In genomic region chr3:105863608-105864007, GRCh38 we compare ENCODE assay signal across 24 cellular contexts. TPM values are rescaled to one million over a fixed set of nuclear protein-coding genes. Genes with fewer than 3 reads are reported as not detected.
DNase-seq lines count a peak whose midpoint lies in the region; ATAC-seq and TF ChIP-seq lines count a peak whose summit lies in the region.
"Had no signal": no experiment of that assay in that cellular context is flagged by ENCODE, and none has a peak within 500 bp of the region (broad histone marks: within the 10 kb centered on the region; RNA-seq: fewer than 3 reads in every experiment).

No MANE protein-coding gene starts in this region.

- H3K9me2 ChIP-seq in DOHH2 (replicated peaks; ENCODE audit: control insufficient read depth, low read length) = no peaks in the 10 kb centered on the region

- no peaks in the 10 kb centered on the region for H3K9me3 ChIP-seq in DOHH2 (ENCODE audit: control insufficient read depth, insufficient read depth, low read length)
- H3K9me3 ChIP-seq: adrenal gland, BLaER1, psoas muscle had no signal

- POLR2A ChIA-PET in activated CD4-positive, alpha-beta memory T cell treated with anti-CD3 and anti-CD28 coated beads for 36 hours (lab: Charles Lee) = interaction anchor here (0.7 to 1.0 kb wide), 2 partner anchors 35 to 147 kb away, joined by 3 to 4 read pairs; no protein-coding TSS in a partner anchor
- POLR2A ChIA-PET in activated CD4-positive, alpha-beta memory T cell treated with anti-CD3 and anti-CD28 coated beads, Interleukin-2, amount 10 ng/mL, durations not matched to agents 7 days and 5 days (lab: Charles Lee) = interaction anchor here (1.0 kb wide), 1 partner anchor 26 kb away, joined by 3 read pairs; no protein-coding TSS in a partner anchor
- POLR2A ChIA-PET in activated naive CD8-positive, alpha-beta T cell treated with anti-CD3 and anti-CD28 coated beads, Interleukin-2, amount 10 ng/mL, durations not matched to agents 7 days and 5 days (lab: Charles Lee) = no interaction called here

- no peak for TF ChIP-seq CTCF in DOHH2 (IDR thresholded peaks at IDR 0.05; ENCODE audit: low read depth, low read length, poor library complexity, severe bottlenecking)

- peak overlapping the region; percentile 74 for H3K4me2 ChIP-seq in DOHH2 (ENCODE audit: low read length)
- H3K4me2 ChIP-seq: BLaER1, neural progenitor cell had no signal

- H3K27me3 ChIP-seq in DOHH2 (ENCODE audit: control insufficient read depth, low read length) = no peaks in the 10 kb centered on the region
- H3K27me3 ChIP-seq: adrenal gland, BLaER1, dorsolateral prefrontal cortex, neural progenitor cell had no signal

- no peaks in the 10 kb centered on the region for H3K9me3 Mint-ChIP-seq in activated CD4-positive, alpha-beta memory T cell treated with anti-CD3 and anti-CD28 coated beads for 36 hours
- H3K9me3 Mint-ChIP-seq in activated CD4-positive, alpha-beta memory T cell treated with anti-CD3 and anti-CD28 coated beads, Interleukin-2, amount 10 ng/mL, durations not matched to agents 7 days and 5 days = no peaks in the 10 kb centered on the region
- no peaks in the 10 kb centered on the region for H3K9me3 Mint-ChIP-seq in activated naive CD8-positive, alpha-beta T cell treated with anti-CD3 and anti-CD28 coated beads, Interleukin-2, amount 10 ng/mL, durations not matched to agents 7 days and 5 days
- H3K9me3 Mint-ChIP-seq in natural killer cell treated with Interleukin-12 subunit alpha and Interleukin-12 subunit beta and Interleukin-15 and Interleukin-18, amount 100 ng/mL, for 72 hours = no peaks in the 10 kb centered on the region
- H3K9me3 Mint-ChIP-seq: activated B cell treated with CpG ODN at 0.5 μM for 24 hours, neural progenitor cell had no signal

- 0 out of 2 replicates have a peak overlapping the region, but pooled peaks have one; percentile 96 for H3K27ac ChIP-seq in DOHH2 (ENCODE audit: low read depth, low read length)
- H3K27ac ChIP-seq: BLaER1, dorsolateral prefrontal cortex, epithelial cell of prostate, neural progenitor cell, psoas muscle, skin epidermis had no signal

- peaks cover 41% of the 10 kb centered on the region for H3K4me1 Mint-ChIP-seq in activated CD4-positive, alpha-beta memory T cell treated with anti-CD3 and anti-CD28 coated beads for 36 hours (ENCODE audit: low read depth)
- peaks cover 34% of the 10 kb centered on the region for H3K4me1 Mint-ChIP-seq in activated CD4-positive, alpha-beta memory T cell treated with anti-CD3 and anti-CD28 coated beads, Interleukin-2, amount 10 ng/mL, durations not matched to agents 7 days and 5 days
- peaks cover 29% of the 10 kb centered on the region for H3K4me1 Mint-ChIP-seq in activated naive CD8-positive, alpha-beta T cell treated with anti-CD3 and anti-CD28 coated beads, Interleukin-2, amount 10 ng/mL, durations not matched to agents 7 days and 5 days
- peaks cover 28 to 40% of the 10 kb centered on the region in 2 donors for H3K4me1 Mint-ChIP-seq in natural killer cell treated with Interleukin-12 subunit alpha and Interleukin-12 subunit beta and Interleukin-15 and Interleukin-18, amount 100 ng/mL, for 72 hours (ENCODE audit: low read depth in 2 of 2)

- peaks cover 73% of the 10 kb centered on the region for H3K36me3 ChIP-seq in DOHH2 (ENCODE audit: control insufficient read depth, low read length)
- H3K36me3 ChIP-seq: adrenal gland had no signal

- H3K27ac Mint-ChIP-seq in activated CD4-positive, alpha-beta memory T cell treated with anti-CD3 and anti-CD28 coated beads for 36 hours = peak overlapping the region; percentile 6
- no peak overlapping the region for H3K27ac Mint-ChIP-seq in activated CD4-positive, alpha-beta memory T cell treated with anti-CD3 and anti-CD28 coated beads, Interleukin-2, amount 10 ng/mL, durations not matched to agents 7 days and 5 days
- no peak overlapping the region for H3K27ac Mint-ChIP-seq in activated naive CD8-positive, alpha-beta T cell treated with anti-CD3 and anti-CD28 coated beads, Interleukin-2, amount 10 ng/mL, durations not matched to agents 7 days and 5 days
- H3K27ac Mint-ChIP-seq in natural killer cell treated with Interleukin-12 subunit alpha and Interleukin-12 subunit beta and Interleukin-15 and Interleukin-18, amount 100 ng/mL, for 72 hours = peak overlapping the region; percentile 87 to 96
- H3K27ac Mint-ChIP-seq: activated B cell treated with CpG ODN at 0.5 μM for 24 hours, neural progenitor cell had no signal

- 0 out of 2 replicates have a peak overlapping the region, but pooled peaks have one; percentile 89 for H3K4me3 ChIP-seq in DOHH2 (ENCODE audit: low read length)
- H3K4me3 ChIP-seq: adrenal gland, BLaER1, neural progenitor cell, skin epidermis had no signal

- no peaks in the 10 kb centered on the region for H4K20me1 ChIP-seq in DOHH2 (ENCODE audit: control insufficient read depth, insufficient read depth, low read depth, low read length)

- intact Hi-C loops in activated CD4-positive, alpha-beta memory T cell treated with anti-CD3 and anti-CD28 coated beads for 36 hours (cut with micrococcal nuclease) = no loop called here

- DNase-seq in activated CD4-positive, alpha-beta memory T cell treated with anti-CD3 and anti-CD28 coated beads for 36 hours = no peak
- DNase-seq in activated CD4-positive, alpha-beta memory T cell treated with anti-CD3 and anti-CD28 coated beads, Interleukin-2, amount 10 ng/mL, durations not matched to agents 7 days and 5 days = no peak
- no peak for DNase-seq in activated naive CD8-positive, alpha-beta T cell treated with anti-CD3 and anti-CD28 coated beads, Interleukin-2, amount 10 ng/mL, durations not matched to agents 7 days and 5 days
- DNase-seq in natural killer cell treated with Interleukin-12 subunit alpha and Interleukin-12 subunit beta and Interleukin-15 and Interleukin-18, amount 100 ng/mL, for 72 hours (ENCODE audit: low spot score) = no peak
- no peak for DNase-seq in RKO (ENCODE audit: low spot score)
- DNase-seq in HCEC 1CT = no peak
- DNase-seq: activated B cell treated with CpG ODN at 0.5 μM for 24 hours; activated CD8-positive, alpha-beta memory T cell treated with anti-CD3 and anti-CD28 coated beads, Interleukin-2, amount 50 U/mL, for 4 hours; adrenal gland; DMS 273 treated with DMSO at 0.1 percent for 48 hours; dorsolateral prefrontal cortex; foreskin melanocyte; GDM1; H7; mesendoderm; NCI-H1436; psoas muscle had no signal

- peaks cover 77% of the 10 kb centered on the region for H3K4me1 ChIP-seq in DOHH2 (ENCODE audit: control insufficient read depth, low read length)

- H3K36me3 Mint-ChIP-seq in activated CD4-positive, alpha-beta memory T cell treated with anti-CD3 and anti-CD28 coated beads for 36 hours = peaks cover 55% of the 10 kb centered on the region
- peaks cover 56% of the 10 kb centered on the region for H3K36me3 Mint-ChIP-seq in activated CD4-positive, alpha-beta memory T cell treated with anti-CD3 and anti-CD28 coated beads, Interleukin-2, amount 10 ng/mL, durations not matched to agents 7 days and 5 days (ENCODE audit: low read depth)
- peaks cover 41% of the 10 kb centered on the region for H3K36me3 Mint-ChIP-seq in activated naive CD8-positive, alpha-beta T cell treated with anti-CD3 and anti-CD28 coated beads, Interleukin-2, amount 10 ng/mL, durations not matched to agents 7 days and 5 days
- peaks cover 12% of the 10 kb centered on the region for H3K36me3 Mint-ChIP-seq in natural killer cell treated with Interleukin-12 subunit alpha and Interleukin-12 subunit beta and Interleukin-15 and Interleukin-18, amount 100 ng/mL, for 72 hours

- no peak for ATAC-seq in activated naive CD8-positive, alpha-beta T cell treated with anti-CD3 and anti-CD28 coated beads, Interleukin-2, amount 10 ng/mL, durations not matched to agents 7 days and 5 days (ENCODE audit: low read depth)
- no peak for ATAC-seq in natural killer cell treated with Interleukin-12 subunit alpha and Interleukin-12 subunit beta and Interleukin-15 and Interleukin-18, amount 100 ng/mL, for 72 hours
- no peak for ATAC-seq in HG02981 (IDR thresholded peaks at IDR 0.05; ENCODE audit: unreplicated experiment)
- ATAC-seq: HepG2, psoas muscle had no signal

- peaks cover 8% of the 10 kb centered on the region for H3F3A ChIP-seq in DOHH2 (ENCODE audit: control insufficient read depth, insufficient read depth)

- CTCF ChIA-PET in activated CD4-positive, alpha-beta memory T cell treated with anti-CD3 and anti-CD28 coated beads for 36 hours (lab: Charles Lee) = interaction anchor here (0.5 kb wide), 1 partner anchor 59 kb away, joined by 3 read pairs; no protein-coding TSS in a partner anchor
- CTCF ChIA-PET in activated CD4-positive, alpha-beta memory T cell treated with anti-CD3 and anti-CD28 coated beads, Interleukin-2, amount 10 ng/mL, durations not matched to agents 7 days and 5 days (lab: Charles Lee) = no interaction called here

- H3K27me3 Mint-ChIP-seq in activated CD4-positive, alpha-beta memory T cell treated with anti-CD3 and anti-CD28 coated beads for 36 hours = no peaks in the 10 kb centered on the region
- no peaks in the 10 kb centered on the region for H3K27me3 Mint-ChIP-seq in activated CD4-positive, alpha-beta memory T cell treated with anti-CD3 and anti-CD28 coated beads, Interleukin-2, amount 10 ng/mL, durations not matched to agents 7 days and 5 days
- H3K27me3 Mint-ChIP-seq in activated naive CD8-positive, alpha-beta T cell treated with anti-CD3 and anti-CD28 coated beads, Interleukin-2, amount 10 ng/mL, durations not matched to agents 7 days and 5 days = no peaks in the 10 kb centered on the region
- H3K27me3 Mint-ChIP-seq in natural killer cell treated with Interleukin-12 subunit alpha and Interleukin-12 subunit beta and Interleukin-15 and Interleukin-18, amount 100 ng/mL, for 72 hours = no peaks in the 10 kb centered on the region
- H3K27me3 Mint-ChIP-seq: activated B cell treated with CpG ODN at 0.5 μM for 24 hours had no signal

- peaks cover 90% of the 10 kb centered on the region for H3K79me2 ChIP-seq in DOHH2 (ENCODE audit: control insufficient read depth, low read length)

- peak overlapping the region; percentile 23 for H3K4me3 Mint-ChIP-seq in activated CD4-positive, alpha-beta memory T cell treated with anti-CD3 and anti-CD28 coated beads for 36 hours
- no peak overlapping the region for H3K4me3 Mint-ChIP-seq in activated CD4-positive, alpha-beta memory T cell treated with anti-CD3 and anti-CD28 coated beads, Interleukin-2, amount 10 ng/mL, durations not matched to agents 7 days and 5 days
- peak overlapping the region; percentile 93 for H3K4me3 Mint-ChIP-seq in activated naive CD8-positive, alpha-beta T cell treated with anti-CD3 and anti-CD28 coated beads, Interleukin-2, amount 10 ng/mL, durations not matched to agents 7 days and 5 days
- H3K4me3 Mint-ChIP-seq in natural killer cell treated with Interleukin-12 subunit alpha and Interleukin-12 subunit beta and Interleukin-15 and Interleukin-18, amount 100 ng/mL, for 72 hours = peak overlapping the region; percentile 13
- H3K4me3 Mint-ChIP-seq: activated B cell treated with CpG ODN at 0.5 μM for 24 hours, neural progenitor cell had no signal

RNA-seq across cellular contexts. Expression of gene CBLB, which starts 5.2 kb away (rescaled TPM):
- total RNA-seq in activated CD4-positive, alpha-beta memory T cell treated with anti-CD3 and anti-CD28 coated beads for 36 hours = 10 to 100 TPM; 86.1 to 88.2 TPM
- 10 to 100 TPM; 68.8 to 76.3 TPM for total RNA-seq in activated CD4-positive, alpha-beta memory T cell treated with anti-CD3 and anti-CD28 coated beads, Interleukin-2, amount 10 ng/mL, durations not matched to agents 7 days and 5 days
- 100 to 1,000 TPM; 146 to 157 TPM for total RNA-seq in activated naive CD8-positive, alpha-beta T cell treated with anti-CD3 and anti-CD28 coated beads, Interleukin-2, amount 10 ng/mL, durations not matched to agents 7 days and 5 days
- total RNA-seq in natural killer cell treated with Interleukin-12 subunit alpha and Interleukin-12 subunit beta and Interleukin-15 and Interleukin-18, amount 100 ng/mL, for 72 hours = 10 to 100 TPM; 70.8 to 78.3 TPM

Comparison
In these comparisons a context has a peak if more than half of its experiments do, and no peak if none do; other contexts are left out.
1. H3K27ac Mint-ChIP-seq: peak in activated CD4-positive, alpha-beta memory T cell treated with anti-CD3 and anti-CD28 coated beads for 36 hours (single experiment) and natural killer cell treated with Interleukin-12 subunit alpha and Interleukin-12 subunit beta and Interleukin-15 and Interleukin-18, amount 100 ng/mL, for 72 hours (2 of 2); none in activated CD4-positive, alpha-beta memory T cell treated with anti-CD3 and anti-CD28 coated beads, Interleukin-2, amount 10 ng/mL, durations not matched to agents 7 days and 5 days (single experiment) and activated naive CD8-positive, alpha-beta T cell treated with anti-CD3 and anti-CD28 coated beads, Interleukin-2, amount 10 ng/mL, durations not matched to agents 7 days and 5 days (single experiment).